Comparison of ENCODE assay signal across 28 cellular contexts in genomic region chr7:140298213-140298612, GRCh38.
"Had no signal": no experiment of that assay in that cellular context is flagged by ENCODE, and none has a peak within 500 bp of the region (broad histone marks: within the 10 kb centered on the region; RNA-seq: fewer than 3 reads in every experiment).

No MANE protein-coding gene starts in this region.

- DNase-seq: dorsolateral prefrontal cortex; effector CD4-positive, alpha-beta T cell; foreskin melanocyte; hypothalamus; immature natural killer cell; islet precursor cell; kidney glomerular epithelial cell; left ventricle myocardium superior; lower lobe of right lung; naive B cell; stimulated activated CD4-positive, alpha-beta T cell treated with anti-CD3 and anti-CD28 coated beads, Interleukin-2, amount 100 ng/mL, for 24 hours; stimulated activated CD4-positive, alpha-beta T cell treated with anti-CD3 and anti-CD28 coated beads, Interleukin-4, amount 100 ng/mL, for 24 hours; stimulated activated naive CD8-positive, alpha-beta T cell treated with anti-CD3 and anti-CD28 coated beads, Interleukin-15, Interleukin-2, amounts not matched to agents 100 U/mL and 50 U/mL, for 24 hours; substantia nigra; testis; tibial artery; upper lobe of left lung had no signal

- H3K27ac Mint-ChIP-seq: memory B cell; natural killer cell treated with Interleukin-12 subunit alpha and Interleukin-12 subunit beta and Interleukin-15 and Interleukin-18, amount 100 ng/mL, for 72 hours; neural progenitor cell; progenitor cell of endocrine pancreas; stimulated activated memory B cell treated with anti-CD40 and anti-IgM and Interleukin-4, amounts not matched to agents 10 μg/mL and 1 μg/mL and 100 μg/mL, for 72 hours had no signal

- FAIRE-seq: colon, urothelium cell line had no signal

- H3K9me3 Mint-ChIP-seq: immature natural killer cell; memory B cell; naive B cell; natural killer cell treated with Interleukin-12 subunit alpha and Interleukin-12 subunit beta and Interleukin-15 and Interleukin-18, amount 100 ng/mL, for 72 hours; neural progenitor cell; stimulated activated memory B cell treated with anti-CD40 and anti-IgM and Interleukin-4, amounts not matched to agents 10 μg/mL and 1 μg/mL and 100 μg/mL, for 72 hours had no signal

- H3K27me3 Mint-ChIP-seq: memory B cell; naive B cell; natural killer cell treated with Interleukin-12 subunit alpha and Interleukin-12 subunit beta and Interleukin-15 and Interleukin-18, amount 100 ng/mL, for 72 hours; progenitor cell of endocrine pancreas; stimulated activated memory B cell treated with anti-CD40 and anti-IgM and Interleukin-4, amounts not matched to agents 10 μg/mL and 1 μg/mL and 100 μg/mL, for 72 hours had no signal

- H3K9ac ChIP-seq: neural progenitor cell, parathyroid adenoma had no signal

- H3K4me1 ChIP-seq: esophagus muscularis mucosa, lower lobe of right lung, neural progenitor cell, parathyroid adenoma, testis, tibial artery, upper lobe of left lung had no signal

- H3K36me3 Mint-ChIP-seq: immature natural killer cell; memory B cell; naive B cell; natural killer cell treated with Interleukin-12 subunit alpha and Interleukin-12 subunit beta and Interleukin-15 and Interleukin-18, amount 100 ng/mL, for 72 hours; neural progenitor cell; stimulated activated memory B cell treated with anti-CD40 and anti-IgM and Interleukin-4, amounts not matched to agents 10 μg/mL and 1 μg/mL and 100 μg/mL, for 72 hours had no signal

- H2AFZ ChIP-seq: neural progenitor cell, parathyroid adenoma had no signal

- H3K9me3 ChIP-seq: esophagus muscularis mucosa, lower lobe of right lung, testis, tibial artery, upper lobe of left lung had no signal

- H3K79me2 ChIP-seq: parathyroid adenoma had no signal

- H3K27me3 ChIP-seq: dorsolateral prefrontal cortex, esophagus muscularis mucosa, neural progenitor cell, testis, tibial artery, upper lobe of left lung had no signal

- ATAC-seq: left ventricle myocardium superior; lower lobe of right lung; natural killer cell treated with Interleukin-12 subunit alpha and Interleukin-12 subunit beta and Interleukin-15 and Interleukin-18, amount 100 ng/mL, for 72 hours; sciatic nerve; stimulated activated memory B cell treated with anti-CD40 and anti-IgM and Interleukin-4, amounts not matched to agents 10 μg/mL and 1 μg/mL and 100 μg/mL, for 72 hours; stimulated activated naive CD8-positive, alpha-beta T cell treated with anti-CD3 and anti-CD28 coated beads, Interleukin-15, Interleukin-2, amounts not matched to agents 100 U/mL and 50 U/mL, for 24 hours had no signal

- H3K4me3 Mint-ChIP-seq: immature natural killer cell; memory B cell; naive B cell; natural killer cell treated with Interleukin-12 subunit alpha and Interleukin-12 subunit beta and Interleukin-15 and Interleukin-18, amount 100 ng/mL, for 72 hours; neural progenitor cell; stimulated activated memory B cell treated with anti-CD40 and anti-IgM and Interleukin-4, amounts not matched to agents 10 μg/mL and 1 μg/mL and 100 μg/mL, for 72 hours had no signal

- H3K36me3 ChIP-seq: esophagus muscularis mucosa, lower lobe of right lung, neural progenitor cell, tibial artery, upper lobe of left lung had no signal

- H3K4me3 ChIP-seq: dorsolateral prefrontal cortex, esophagus muscularis mucosa, lower lobe of right lung, neural progenitor cell, testis, tibial artery, upper lobe of left lung had no signal

- H3K4me2 ChIP-seq: neural progenitor cell had no signal

- H3K4me1 Mint-ChIP-seq: immature natural killer cell, neural progenitor cell had no signal

- H3K27ac ChIP-seq: dorsolateral prefrontal cortex, epithelial cell of prostate, esophagus muscularis mucosa, lower lobe of right lung, neural progenitor cell, parathyroid adenoma, testis, tibial artery, upper lobe of left lung had no signal
